Comparison of ENCODE assay signal across 19 cellular contexts in genomic region chr11:8715501-8715900, GRCh38. TPM values are rescaled to one million over a fixed set of nuclear protein-coding genes. Genes with fewer than 3 reads are reported as not detected.
DNase-seq lines count a peak whose midpoint lies in the region; ATAC-seq and TF ChIP-seq lines count a peak whose summit lies in the region.
"Had no signal": no experiment of that assay in that cellular context is flagged by ENCODE, and none has a peak within 500 bp of the region (broad histone marks: within the 10 kb centered on the region; RNA-seq: fewer than 3 reads in every experiment).

No MANE protein-coding gene starts in this region.

- H3K27me3 ChIP-seq in heart right ventricle (no peaks in the 10 kb centered on the region), trophoblast cell (ENCODE audit: insufficient read depth, low read length) (no peaks in the 10 kb centered on the region), upper lobe of right lung (no peaks in the 10 kb centered on the region)
- H3K27me3 ChIP-seq: suprapubic skin had no signal

- no peak overlapping the region for H4K12ac ChIP-seq in trophoblast cell (ENCODE audit: low read depth, low read length)

- H2AFZ ChIP-seq in trophoblast cell (ENCODE audit: insufficient read depth, low read length, poor library complexity) = no peak overlapping the region

- peak in 1 of 8 donors; percentile 9 for ATAC-seq in heart right ventricle
- peak; percentile 38 for ATAC-seq in upper lobe of right lung
- ATAC-seq in HG03571 (IDR thresholded peaks at IDR 0.05; ENCODE audit: unreplicated experiment) = no peak
- ATAC-seq in HG03045 (IDR thresholded peaks at IDR 0.05; ENCODE audit: unreplicated experiment) = no peak
- ATAC-seq: activated naive CD8-positive, alpha-beta T cell treated with anti-CD3 and anti-CD28 coated beads, Interleukin-2, amount 50 U/mL, for 24 hours; esophagus mucosa; naive thymus-derived CD8-positive, alpha-beta T cell; T-helper 17 cell had no signal

- H3K18ac ChIP-seq in trophoblast cell (ENCODE audit: low read length) = no peak overlapping the region

- H3K36me3 ChIP-seq in heart right ventricle = peaks cover 0 to 67% (median 5%) of the 10 kb centered on the region in 9 donors
- H3K36me3 ChIP-seq in trophoblast cell (ENCODE audit: control insufficient read depth in 1 of 2, insufficient read depth in 2 of 2, low read length in 2 of 2) = peaks cover 41 to 45% of the 10 kb centered on the region in 2 experiments
- H3K36me3 ChIP-seq in upper lobe of right lung = peaks cover 15% of the 10 kb centered on the region

- in situ Hi-C loops in ACHN (cut with HindIII; ENCODE audit: low pct_ligation_motif_present, low pct_unique_long_range_greater_than_20kb, low sequenced_read_pairs) = no loop called here

- DNase-seq in SIG-M5 treated with dmso at 0.1 percent for 504 hours (lab: John Stamatoyannopoulos, UW; ENCODE audit: unreplicated experiment) (peak; percentile 4), SIG-M5 (lab: John Stamatoyannopoulos, UW) (no peak), heart right ventricle (peak in 1 of 2 donors; percentile 37), trophoblast cell (no peak), upper lobe of right lung (peak; percentile 78), ACHN (no peak)
- DNase-seq: 8988T; activated CD4-positive, alpha-beta T cell treated with anti-CD3 and anti-CD28 coated beads for 4 hours; activated naive CD8-positive, alpha-beta T cell treated with anti-CD3 and anti-CD28 coated beads, Interleukin-2, amount 50 U/mL, for 24 hours; activated T-cell treated with anti-CD3 and anti-CD28 coated beads, Interleukin-2, amount 50 U/mL, for 24 hours; CD4-positive, alpha-beta T cell; EL; naive thymus-derived CD8-positive, alpha-beta T cell; NCI-H2081; T-helper 17 cell had no signal

- H3K27ac ChIP-seq in heart right ventricle = peak overlapping the region in 8 of 10 donors; percentile 34 to 80 (median 64)
- H3K27ac ChIP-seq in trophoblast cell (ENCODE audit: low read depth, low read length) = no peak overlapping the region
- no peak overlapping the region for H3K27ac ChIP-seq in upper lobe of right lung
- H3K27ac ChIP-seq: suprapubic skin had no signal

- peak overlapping the region; percentile 29 for H2BK12ac ChIP-seq in trophoblast cell (ENCODE audit: low read length)

- H2BK120ac ChIP-seq in trophoblast cell (ENCODE audit: insufficient read depth, low read length, poor library complexity) = peak overlapping the region; percentile 61

- intact Hi-C loops in heart right ventricle (cut with DNase I) = loop anchor here in 4 of 10 donors (5.0 kb wide), 5 partner anchors 47 to 97 kb away; a partner anchor contains a TSS
- intact Hi-C loops in upper lobe of right lung (cut with DNase I) = no loop called here

- peaks cover 17% of the 10 kb centered on the region for H3K79me2 ChIP-seq in trophoblast cell (ENCODE audit: control insufficient read depth, insufficient read depth, low read length, poor library complexity)

- H3K4me1 ChIP-seq in heart right ventricle (peaks cover 35 to 73% (median 71%) of the 10 kb centered on the region in 9 donors), trophoblast cell (ENCODE audit: control insufficient read depth in 1 of 2, insufficient read depth in 2 of 2, low read length in 2 of 2) (peaks cover 42 to 46% of the 10 kb centered on the region in 2 experiments), upper lobe of right lung (peaks cover 38% of the 10 kb centered on the region)

- no peak overlapping the region for H3K23ac ChIP-seq in trophoblast cell (ENCODE audit: low read length)

- peak overlapping the region; percentile 59 for H2AK5ac ChIP-seq in trophoblast cell (ENCODE audit: low read length)

- H3K14ac ChIP-seq in trophoblast cell (ENCODE audit: low read length) = peak overlapping the region; percentile 47

- H3K9ac ChIP-seq in trophoblast cell (ENCODE audit: low read length) = no peak overlapping the region

- H3K4me2 ChIP-seq in trophoblast cell (ENCODE audit: low read length) = no peak overlapping the region

- H3K9me3 ChIP-seq in heart right ventricle (no peaks in the 10 kb centered on the region), trophoblast cell (ENCODE audit: insufficient read depth, low read depth, low read length) (no peaks in the 10 kb centered on the region), upper lobe of right lung (no peaks in the 10 kb centered on the region)
- H3K9me3 ChIP-seq: suprapubic skin had no signal

- H2BK5ac ChIP-seq in trophoblast cell (ENCODE audit: low read depth, low read length, poor library complexity) = no peak overlapping the region

- peak overlapping the region; percentile 34 for H3K4ac ChIP-seq in trophoblast cell (ENCODE audit: low read depth, low read length)

- H3K4me3 ChIP-seq in heart right ventricle (peak overlapping the region in 1 of 10 donors; percentile 12), trophoblast cell (ENCODE audit: low read depth, low read length) (no peak overlapping the region), upper lobe of right lung (no peak overlapping the region)
- H3K4me3 ChIP-seq: suprapubic skin had no signal

- peaks cover 36% of the 10 kb centered on the region for H3K79me1 ChIP-seq in trophoblast cell (ENCODE audit: low read length)

- H4K91ac ChIP-seq in trophoblast cell (ENCODE audit: low read depth, low read length) = peak overlapping the region; percentile 45

- H4K8ac ChIP-seq in trophoblast cell (ENCODE audit: low read depth, low read length) = peak overlapping the region; percentile 14

- 54 to 61% methylated on average over 15 of the region's 15 CpGs for WGBS in heart right ventricle, 2 donors
- WGBS in trophoblast cell (ENCODE audit: extremely low coverage, insufficient coverage, insufficient read length) = no CpG with 5 or more reads among the region's 15 CpGs

- TF ChIP-seq CTCF in heart right ventricle (IDR thresholded peaks at IDR 0.05) (no peak), upper lobe of right lung (IDR thresholded peaks at IDR 0.05) (no peak)

RNA-seq across cellular contexts. Expression of gene RPL27A, which starts 32.9 kb away (rescaled TPM):
- total RNA-seq in heart right ventricle = 100 to 1,000 TPM; 317 to 560 (median 381) TPM
- polyA plus RNA-seq in heart right ventricle = 1,000 to 10,000 TPM; 1,911 to 2,131 TPM
- 1,657 and 1,703 TPM in 2 replicates for polyA plus RNA-seq in trophoblast cell (2013)
- total RNA-seq in upper lobe of right lung = 835 TPM

RNA-seq across cellular contexts. Expression of gene TRIM66, which starts 33.0 kb away (rescaled TPM):
- 1 to 10 TPM; 1.8 to 7.4 (median 2.8) TPM for total RNA-seq in heart right ventricle
- 1 to 10 TPM in 1 of 2 donors, under 1 TPM in 1; 0.33 to 3.2 TPM for polyA plus RNA-seq in heart right ventricle
- polyA plus RNA-seq in trophoblast cell (2013) = 1.4 and 1.7 TPM in 2 replicates
- total RNA-seq in upper lobe of right lung = 15.0 TPM

Comparison
In these comparisons a context has a peak if more than half of its experiments do, and no peak if none do; other contexts are left out.
1. DNase-seq: peak in SIG-M5 treated with dmso at 0.1 percent for 504 hours (single experiment) and upper lobe of right lung (single experiment); none in SIG-M5 (single experiment), trophoblast cell (0 of 2) and ACHN (single experiment).
2. H3K27ac ChIP-seq: peak in heart right ventricle (8 of 10); none in trophoblast cell (single experiment) and upper lobe of right lung (single experiment).